In genomic region chr10:51405580-51406367, GRCh38 we compare ENCODE assay signal across 15 cellular contexts.
DNase-seq lines count a peak whose midpoint lies in the region; ATAC-seq and TF ChIP-seq lines count a peak whose summit lies in the region.
"Had no signal": no experiment of that assay in that cellular context is flagged by ENCODE, and none has a peak within 500 bp of the region (broad histone marks: within the 10 kb centered on the region; RNA-seq: fewer than 3 reads in every experiment).

No MANE protein-coding gene starts in this region.

- BruUV-seq in MCF 10A (replicated peaks; lab: Mats Ljungman, UMichigan), result no TSS peak

- peaks cover 11% of the 10 kb centered on the region for H3K4me1 ChIP-seq in GM23338 (ENCODE audit: insufficient read depth)
- H3K4me1 ChIP-seq in heart left ventricle, result peaks cover 0 to 41% (median 26%) of the 10 kb centered on the region in 12 donors
- H3K4me1 ChIP-seq: pancreas had no signal

- H3K27ac Mint-ChIP-seq in GM23338 (peak overlapping the region; percentile 6; the same call in 1 of the 2 replicates), MCF 10A (ENCODE audit: low read depth, unreplicated experiment) (no peak overlapping the region)
- H3K27ac Mint-ChIP-seq: dendritic cell treated with granulocyte-macrophage colony-stimulating factor and Interleukin-4, amounts not matched to agents 40 ng/mL and 50 ng/mL, for 4 days; memory B cell had no signal

- WGBS in heart left ventricle, 4 donors, result 46 to 63% (median 56%) methylated on average over 11 of the region's 11 CpGs

- no peak for TF ChIP-seq CTCF in GM23338 (conservative IDR thresholded peaks at IDR 0.05; ENCODE audit: low read depth in 2 of 2)
- no peak for TF ChIP-seq CTCF in MCF 10A (IDR thresholded peaks at IDR 0.05; ENCODE audit: unreplicated experiment)
- TF ChIP-seq CTCF in heart left ventricle (IDR thresholded peaks at IDR 0.05), result no peak

- TF ChIP-seq POLR2A in heart left ventricle (IDR thresholded peaks at IDR 0.05), result no peak

- peaks cover 17% of the 10 kb centered on the region for H3K4me1 Mint-ChIP-seq in GM23338
- peaks cover 5% of the 10 kb centered on the region for H3K4me1 Mint-ChIP-seq in MCF 10A (ENCODE audit: insufficient read depth, unreplicated experiment)
- H3K4me1 Mint-ChIP-seq: memory B cell had no signal

- no peaks in the 10 kb centered on the region for H3K9me2 ChIP-seq in GM23338 (ENCODE audit: insufficient read depth)

- CTCF ChIA-PET in MCF 10A (lab: Yijun Ruan, JAX), result interaction anchor here (0.5 to 1.0 kb wide), 2 partner anchors 342 to 384 kb away, joined by 3 to 4 read pairs; no protein-coding TSS in a partner anchor

- H3F3A ChIP-seq in GM23338 (replicated peaks; ENCODE audit: low read depth), result no peaks in the 10 kb centered on the region

- intact Hi-C loops in MCF 10A (cut with micrococcal nuclease), result no loop called here
- intact Hi-C loops in heart left ventricle (cut with DNase I), result loop anchor here in 1 of 10 donors (10.0 kb wide), 1 partner anchor 151 kb away; no protein-coding TSS in a partner anchor

- H2AFZ ChIP-seq in GM23338, result no peak overlapping the region

- H4K20me1 ChIP-seq in GM23338 (replicated peaks; ENCODE audit: insufficient read depth), result no peaks in the 10 kb centered on the region

- H3K36me3 Mint-ChIP-seq in GM23338 (ENCODE audit: low read depth) (no peaks in the 10 kb centered on the region), MCF 10A (ENCODE audit: insufficient read depth, unreplicated experiment) (no peaks in the 10 kb centered on the region)
- H3K36me3 Mint-ChIP-seq: memory B cell had no signal

- no peaks in the 10 kb centered on the region for H3K27me3 ChIP-seq in GM23338 (ENCODE audit: insufficient read depth)
- no peaks in the 10 kb centered on the region for H3K27me3 ChIP-seq in heart left ventricle
- H3K27me3 ChIP-seq: pancreas had no signal

- no peaks in the 10 kb centered on the region for H3K79me2 ChIP-seq in GM23338 (replicated peaks; ENCODE audit: insufficient read depth)

- POLR2A ChIA-PET in MCF 10A (lab: Yijun Ruan, JAX), result no interaction called here

- H3K9me3 ChIP-seq in heart left ventricle, result no peaks in the 10 kb centered on the region
- H3K9me3 ChIP-seq: pancreas had no signal

- H3K4me2 ChIP-seq in GM23338, result no peak overlapping the region; the same call in 1 of the 2 replicates

- H3K4me3 ChIP-seq in GM23338, result no peak overlapping the region
- H3K4me3 ChIP-seq in heart left ventricle, result no peak overlapping the region
- H3K4me3 ChIP-seq: GM12878, pancreas had no signal

- no peaks in the 10 kb centered on the region for H3K36me3 ChIP-seq in GM23338 (ENCODE audit: insufficient read depth)
- no peaks in the 10 kb centered on the region for H3K36me3 ChIP-seq in heart left ventricle
- H3K36me3 ChIP-seq: pancreas had no signal

- no peaks in the 10 kb centered on the region for H3K27me3 Mint-ChIP-seq in GM23338 (ENCODE audit: insufficient read depth, low read depth, poor library complexity)
- H3K27me3 Mint-ChIP-seq in MCF 10A (ENCODE audit: insufficient read depth, unreplicated experiment), result no peaks in the 10 kb centered on the region
- H3K27me3 Mint-ChIP-seq: dendritic cell treated with granulocyte-macrophage colony-stimulating factor and Interleukin-4, amounts not matched to agents 40 ng/mL and 50 ng/mL, for 4 days; memory B cell had no signal

- ATAC-seq in GM23338 (peak; percentile 80), heart left ventricle (peak; percentile 45 to 84 (median 62))
- ATAC-seq: GM12878, pancreas had no signal

- peak overlapping the region; percentile 27; the same call in 1 of the 2 replicates for H3K27ac ChIP-seq in GM23338 (ENCODE audit: low read depth)
- H3K27ac ChIP-seq in heart left ventricle, result peak overlapping the region in 11 of 12 donors; percentile 13 to 60 (median 38)
- H3K27ac ChIP-seq: pancreas had no signal

- H3K9me3 Mint-ChIP-seq in GM23338 (no peaks in the 10 kb centered on the region), MCF 10A (ENCODE audit: unreplicated experiment) (no peaks in the 10 kb centered on the region)
- H3K9me3 Mint-ChIP-seq: memory B cell had no signal

- no peak overlapping the region for H3K4me3 Mint-ChIP-seq in GM23338
- no peak overlapping the region for H3K4me3 Mint-ChIP-seq in MCF 10A (ENCODE audit: unreplicated experiment)
- H3K4me3 Mint-ChIP-seq: dendritic cell treated with granulocyte-macrophage colony-stimulating factor and Interleukin-4, amounts not matched to agents 40 ng/mL and 50 ng/mL, for 4 days; memory B cell had no signal

- DNase-seq in GM23338 (ENCODE audit: low spot score) (peak; percentile 36), MCF 10A (ENCODE audit: unreplicated experiment) (peak; percentile 55), heart left ventricle (no peak), pulmonary artery endothelial cell (ENCODE audit: low read depth, low spot score) (peak; percentile 19), HuH-7.5 (ENCODE audit: low spot score) (no peak), SKM-1 (lab: John Stamatoyannopoulos, UW; ENCODE audit: unreplicated experiment) (no peak)
- no peak for DNase-seq in central memory CD4-positive, alpha-beta T cell
- no peak for DNase-seq in stimulated activated naive CD4-positive, alpha-beta T cell (lab: John Stamatoyannopoulos, UW)
- DNase-seq: activated naive CD4-positive, alpha-beta T cell treated with anti-CD3 and anti-CD28 coated beads, Interleukin-2, amount 50 U/mL, for 16 hours; MV-4-11; NCI-H446 treated with DMSO at 0.1 percent for 48 hours; pancreas had no signal

TF ChIP-seq in GM23338, 12 proteins besides CTCF, POLR2A, EP300 and RAD21 (continues in another document):
- TF ChIP-seq EZH2 (IDR thresholded peaks at IDR 0.05; ENCODE audit: low read depth, unreplicated experiment) (no peak), ZNF114 (CRISPR knock-in tag; IDR thresholded peaks at IDR 0.05) (no peak), STAT1 (IDR thresholded peaks at IDR 0.05; ENCODE audit: unreplicated experiment) (no peak), CREB1 (CRISPR knock-in tag; IDR thresholded peaks at IDR 0.05; ENCODE audit: low read depth) (no peak), EZH2phosphoT487 (IDR thresholded peaks at IDR 0.05; ENCODE audit: unreplicated experiment) (no peak), NANOG (IDR thresholded peaks at IDR 0.05; ENCODE audit: borderline replicate concordance) (no peak), ZNF331 (CRISPR knock-in tag; IDR thresholded peaks at IDR 0.05; ENCODE audit: low read depth) (no peak), POLR2AphosphoS5 (IDR thresholded peaks at IDR 0.05; ENCODE audit: low read depth) (no peak)
- TF ChIP-seq, protein P1, sequence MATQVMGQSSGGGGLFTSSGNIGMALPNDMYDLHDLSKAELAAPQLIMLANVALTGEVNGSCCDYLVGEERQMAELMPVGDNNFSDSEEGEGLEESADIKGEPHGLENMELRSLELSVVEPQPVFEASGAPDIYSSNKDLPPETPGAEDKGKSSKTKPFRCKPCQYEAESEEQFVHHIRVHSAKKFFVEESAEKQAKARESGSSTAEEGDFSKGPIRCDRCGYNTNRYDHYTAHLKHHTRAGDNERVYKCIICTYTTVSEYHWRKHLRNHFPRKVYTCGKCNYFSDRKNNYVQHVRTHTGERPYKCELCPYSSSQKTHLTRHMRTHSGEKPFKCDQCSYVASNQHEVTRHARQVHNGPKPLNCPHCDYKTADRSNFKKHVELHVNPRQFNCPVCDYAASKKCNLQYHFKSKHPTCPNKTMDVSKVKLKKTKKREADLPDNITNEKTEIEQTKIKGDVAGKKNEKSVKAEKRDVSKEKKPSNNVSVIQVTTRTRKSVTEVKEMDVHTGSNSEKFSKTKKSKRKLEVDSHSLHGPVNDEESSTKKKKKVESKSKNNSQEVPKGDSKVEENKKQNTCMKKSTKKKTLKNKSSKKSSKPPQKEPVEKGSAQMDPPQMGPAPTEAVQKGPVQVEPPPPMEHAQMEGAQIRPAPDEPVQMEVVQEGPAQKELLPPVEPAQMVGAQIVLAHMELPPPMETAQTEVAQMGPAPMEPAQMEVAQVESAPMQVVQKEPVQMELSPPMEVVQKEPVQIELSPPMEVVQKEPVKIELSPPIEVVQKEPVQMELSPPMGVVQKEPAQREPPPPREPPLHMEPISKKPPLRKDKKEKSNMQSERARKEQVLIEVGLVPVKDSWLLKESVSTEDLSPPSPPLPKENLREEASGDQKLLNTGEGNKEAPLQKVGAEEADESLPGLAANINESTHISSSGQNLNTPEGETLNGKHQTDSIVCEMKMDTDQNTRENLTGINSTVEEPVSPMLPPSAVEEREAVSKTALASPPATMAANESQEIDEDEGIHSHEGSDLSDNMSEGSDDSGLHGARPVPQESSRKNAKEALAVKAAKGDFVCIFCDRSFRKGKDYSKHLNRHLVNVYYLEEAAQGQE (IDR thresholded peaks at IDR 0.05; ENCODE audit: unreplicated experiment), result no peak

Comparison
In these comparisons a context has a peak if more than half of its experiments do, and no peak if none do; other contexts are left out.
1. DNase-seq: peak in GM23338 (single experiment), MCF 10A (single experiment) and pulmonary artery endothelial cell (single experiment); none in heart left ventricle (0 of 5), HuH-7.5 (single experiment), central memory CD4-positive, alpha-beta T cell (single experiment), stimulated activated naive CD4-positive, alpha-beta T cell (0 of 6) and SKM-1 (single experiment).